In the genomic region with DNA sequence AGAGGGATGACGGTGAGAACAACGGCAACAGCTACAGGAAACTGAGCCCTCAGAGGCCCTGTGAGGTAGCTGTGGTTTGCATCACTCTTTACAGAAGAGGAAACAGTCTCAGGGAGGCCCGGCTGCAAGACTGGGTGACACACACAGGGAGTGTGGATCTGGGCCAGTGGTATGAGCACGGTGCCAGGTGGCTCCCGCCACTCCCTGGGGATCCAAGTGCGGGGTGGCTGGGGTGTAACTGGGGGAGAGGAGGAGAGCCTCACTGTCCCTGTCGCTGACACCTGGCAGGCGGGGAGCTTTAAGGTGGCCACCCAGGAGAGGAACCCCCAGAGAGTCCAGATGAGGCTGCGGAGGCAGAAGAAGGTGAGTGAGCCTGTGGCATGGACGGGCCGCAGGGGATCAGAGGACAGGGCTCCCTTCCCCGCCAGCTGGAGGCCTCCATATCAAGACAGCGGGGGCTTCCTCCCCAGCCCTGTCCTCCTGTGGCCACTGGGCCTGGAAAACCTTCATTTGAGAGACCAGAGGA, we compare ENCODE assay signal across 8 cellular contexts. TPM values are rescaled to one million over a fixed set of nuclear protein-coding genes. Genes with fewer than 3 reads are reported as not detected.
A peak's percentile ranks its signal among the peaks of the same experiment; 100 is the strongest.
DNase-seq lines count a peak whose midpoint lies in the region; ATAC-seq, FAIRE-seq and TF ChIP-seq lines count a peak whose summit lies in the region.

No MANE protein-coding gene starts in this region.

- peaks cover 32% of the 10 kb centered on the region for H3K4me1 Mint-ChIP-seq in T-helper 1 cell treated with Interleukin-12 subunit alpha and Interleukin-12 subunit beta and Interleukin-4 antibody, amounts not matched to agents 30 μg/mL and 1 μg/mL, for 36 hours (ENCODE audit: low read depth)
- H3K4me1 Mint-ChIP-seq in astrocyte (ENCODE audit: low read depth, unreplicated experiment): peaks cover 8% of the 10 kb centered on the region

- H3K9ac ChIP-seq in astrocyte (ENCODE audit: low read length): no peak overlapping the region

- peaks cover 16% of the 10 kb centered on the region for H3K4me1 ChIP-seq in astrocyte (ENCODE audit: insufficient read depth, low read length)

- peak overlapping the region; percentile 100 for H3K27ac Mint-ChIP-seq in T-helper 1 cell treated with Interleukin-12 subunit alpha and Interleukin-12 subunit beta and Interleukin-4 antibody, amounts not matched to agents 30 μg/mL and 1 μg/mL, for 36 hours
- peak overlapping the region; percentile 47 for H3K27ac Mint-ChIP-seq in astrocyte (ENCODE audit: unreplicated experiment)

- H4K20me1 ChIP-seq in astrocyte (ENCODE audit: insufficient read depth, low read length): peaks cover 25% of the 10 kb centered on the region

- H3K4me3 Mint-ChIP-seq in T-helper 1 cell treated with Interleukin-12 subunit alpha and Interleukin-12 subunit beta and Interleukin-4 antibody, amounts not matched to agents 30 μg/mL and 1 μg/mL, for 36 hours: peak overlapping the region; percentile 98
- no peak overlapping the region for H3K4me3 Mint-ChIP-seq in astrocyte (ENCODE audit: unreplicated experiment)

- FAIRE-seq in astrocyte (lab: Jason Lieb, UNC): no peak

- peaks cover 52% of the 10 kb centered on the region for H3K36me3 Mint-ChIP-seq in T-helper 1 cell treated with Interleukin-12 subunit alpha and Interleukin-12 subunit beta and Interleukin-4 antibody, amounts not matched to agents 30 μg/mL and 1 μg/mL, for 36 hours (ENCODE audit: low read depth)
- H3K36me3 Mint-ChIP-seq in astrocyte (ENCODE audit: low read depth, unreplicated experiment): peaks cover 36% of the 10 kb centered on the region

- H3K27me3 ChIP-seq in astrocyte (ENCODE audit: insufficient read depth, low read length): no peaks in the 10 kb centered on the region

- peak; percentile 80 for DNase-seq in GM10266 (ENCODE audit: extremely low spot score)
- DNase-seq in astrocyte (ENCODE audit: low read depth): peak; percentile 22
- peak; percentile 71 to 74 for DNase-seq in stimulated activated CD4-positive, alpha-beta T cell treated with anti-CD3 and anti-CD28 coated beads, Interleukin-15, amount 100 ng/mL, for 48 hours (ENCODE audit: low read depth in 2 of 2)
- DNase-seq in NCI-H1092 (lab: John Stamatoyannopoulos, UW): no peak
- no peak for DNase-seq in kidney tubule cell (ENCODE audit: low spot score)
- no peak for DNase-seq in hippocampal formation (lab: John Stamatoyannopoulos, UW)

- peak; percentile 72 for ATAC-seq in HG02642 (IDR thresholded peaks at IDR 0.05; ENCODE audit: poor library complexity, unreplicated experiment)

- no peaks in the 10 kb centered on the region for H3K79me2 ChIP-seq in astrocyte (ENCODE audit: insufficient read depth, low read length)

- H3K27ac ChIP-seq in astrocyte (ENCODE audit: low read depth, low read length): no peak overlapping the region

- no peaks in the 10 kb centered on the region for H3K9me3 ChIP-seq in astrocyte (ENCODE audit: insufficient read depth, low read depth, low read length)

- no peaks in the 10 kb centered on the region for H3K27me3 Mint-ChIP-seq in T-helper 1 cell treated with Interleukin-12 subunit alpha and Interleukin-12 subunit beta and Interleukin-4 antibody, amounts not matched to agents 30 μg/mL and 1 μg/mL, for 36 hours (ENCODE audit: low read depth)
- no peaks in the 10 kb centered on the region for H3K27me3 Mint-ChIP-seq in astrocyte (ENCODE audit: low read depth, unreplicated experiment)

- TF ChIP-seq CTCF in GM10266 (IDR thresholded peaks at IDR 0.05; ENCODE audit: control insufficient read depth, insufficient read depth, low read depth, missing control alignments) (no peak), astrocyte (IDR thresholded peaks at IDR 0.05; ENCODE audit: insufficient read depth, low read depth, low read length) (no peak)

- no peak overlapping the region for H3K4me3 ChIP-seq in astrocyte (ENCODE audit: insufficient read depth, low read depth, low read length)

- H3K4me2 ChIP-seq in astrocyte (ENCODE audit: low read length): no peak overlapping the region

- H3K36me3 ChIP-seq in astrocyte (ENCODE audit: insufficient read depth, low read length): peaks cover 12% of the 10 kb centered on the region

- H2AFZ ChIP-seq in astrocyte (ENCODE audit: low read depth, low read length): no peak overlapping the region

- no peaks in the 10 kb centered on the region for H3K9me3 Mint-ChIP-seq in T-helper 1 cell treated with Interleukin-12 subunit alpha and Interleukin-12 subunit beta and Interleukin-4 antibody, amounts not matched to agents 30 μg/mL and 1 μg/mL, for 36 hours
- no peaks in the 10 kb centered on the region for H3K9me3 Mint-ChIP-seq in astrocyte (ENCODE audit: unreplicated experiment)

RNA-seq across cellular contexts. Expression of a gene that starts 5.6 kb away (rescaled TPM):
- total RNA-seq in astrocyte: not detected in 2 replicates

RNA-seq across cellular contexts. Expression of a gene that starts 54.5 kb away (rescaled TPM):
- 8.8 and 10.3 TPM in 2 replicates for total RNA-seq in astrocyte

RNA-seq across cellular contexts. Expression of a gene that starts 57.8 kb away (rescaled TPM):
- total RNA-seq in astrocyte: 0.50 TPM in 1 of 2 replicates, not detected in the other

Comparison
In these comparisons a context has a peak if more than half of its experiments do, and no peak if none do; other contexts are left out.
1. DNase-seq: peak in GM10266 (single experiment), astrocyte (single experiment) and stimulated activated CD4-positive, alpha-beta T cell treated with anti-CD3 and anti-CD28 coated beads, Interleukin-15, amount 100 ng/mL, for 48 hours (2 of 2); none in NCI-H1092 (single experiment), kidney tubule cell (single experiment) and hippocampal formation (0 of 2).